In the genomic region with DNA sequence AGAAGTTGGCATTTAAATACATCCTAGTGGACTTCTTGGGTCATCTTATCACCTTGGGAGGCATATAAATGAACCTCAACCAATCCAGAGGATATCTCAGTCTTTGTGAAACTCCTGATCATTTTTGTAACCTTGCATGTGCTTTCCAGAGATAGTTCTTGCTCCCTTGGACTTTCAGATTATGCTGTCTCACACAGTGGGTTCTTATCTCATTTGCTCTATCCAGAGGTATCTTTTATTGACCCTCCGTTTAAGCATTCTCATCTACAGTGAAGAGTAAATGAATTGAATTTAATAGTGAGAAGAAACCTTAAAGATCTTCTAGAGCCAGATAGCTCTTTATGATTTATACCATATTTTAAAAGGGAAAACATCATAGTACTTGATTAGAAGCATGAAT, we compare ENCODE assay signal across 28 cellular contexts.
"Had no signal": no experiment of that assay in that cellular context is flagged by ENCODE, and none has a peak within 500 bp of the region (broad histone marks: within the 10 kb centered on the region; RNA-seq: fewer than 3 reads in every experiment).

No MANE protein-coding gene starts in this region.

- H3K36me3 ChIP-seq: adrenal gland, brain microvascular endothelial cell, breast epithelium had no signal

- H3K4me3 ChIP-seq: adrenal gland, body of pancreas, breast epithelium had no signal

- H3K27me3 ChIP-seq: adrenal gland, body of pancreas, brain microvascular endothelial cell, breast epithelium had no signal

- DNase-seq: activated B cell treated with CpG ODN at 0.5 μM for 24 hours; activated CD4-positive, alpha-beta T cell treated with anti-CD3 and anti-CD28 coated beads for 4 hours; activated CD4-positive, alpha-beta T cell treated with anti-CD3 and anti-CD28 coated beads, Interleukin-2, amount 50 U/mL, for 1 hour; activated CD4-positive, alpha-beta T cell treated with anti-CD3 and anti-CD28 coated beads, Interleukin-2, amount 50 U/mL, for 4 hours; activated CD4-positive, CD25-positive, alpha-beta regulatory T cell treated with anti-CD3 and anti-CD28 coated beads, Interleukin-2, amount 50 U/mL, for 72 hours; activated CD8-positive, alpha-beta memory T cell treated with anti-CD3 and anti-CD28 coated beads, Interleukin-2, amount 50 U/mL, for 4 hours; activated effector memory CD4-positive, alpha-beta T cell treated with anti-CD3 and anti-CD28 coated beads, Interleukin-2, amount 50 U/mL, for 16 hours; activated gamma-delta T cell treated with Interleukin-2 at 50 U/mL for 16 hours; activated naive CD4-positive, alpha-beta T cell; activated naive CD4-positive, alpha-beta T cell treated with anti-CD3 and anti-CD28 coated beads, Interleukin-2, amount 50 U/mL, for 16 hours; activated naive CD8-positive, alpha-beta T cell treated with anti-CD3 and anti-CD28 coated beads for 36 hours; activated T-cell treated with anti-CD3 and anti-CD28 coated beads for 4 hours; activated T-cell treated with anti-CD3 and anti-CD28 coated beads, Interleukin-2, amount 50 U/mL, for 1 hour; activated T-cell treated with anti-CD3 and anti-CD28 coated beads, Interleukin-2, amount 50 U/mL, for 4 hours; activated T-cell treated with anti-CD3 and anti-CD28 coated beads, Interleukin-2, amount 50 U/mL, for 72 hours; amniotic stem cell; aorta; cerebellar nuclear complex; T-helper 17 cell; T1000 had no signal

- ATAC-seq: activated naive CD4-positive, alpha-beta T cell treated with anti-CD3 and anti-CD28 coated beads, Interleukin-2, amount 50 U/mL, for 72 hours; activated T-cell treated with anti-CD3 and anti-CD28 coated beads, Interleukin-2, amount 50 U/mL, for 4 hours; activated T-cell treated with anti-CD3 and anti-CD28 coated beads, Interleukin-2, amount 50 U/mL, for 72 hours; activated T-helper 17 cell treated with anti-CD3 and anti-CD28 coated beads, Interleukin-2, amount 50 U/mL, for 72 hours; T-cell; T-helper 17 cell had no signal

- H3K9me3 ChIP-seq: adrenal gland, body of pancreas, breast epithelium had no signal

- H3K27ac ChIP-seq: adrenal gland, body of pancreas, brain microvascular endothelial cell, breast epithelium had no signal

- FAIRE-seq: astrocyte had no signal

- H3K4me1 ChIP-seq: body of pancreas, breast epithelium had no signal
